26 cellular contexts compared by ENCODE assay signal in genomic region chr6:1848752-1849151, GRCh38.
"Had no signal": no experiment of that assay in that cellular context is flagged by ENCODE, and none has a peak within 500 bp of the region (broad histone marks: within the 10 kb centered on the region; RNA-seq: fewer than 3 reads in every experiment).

No MANE protein-coding gene starts in this region.

- H3K27me3 Mint-ChIP-seq: naive thymus-derived CD4-positive, alpha-beta T cell; natural killer cell treated with Interleukin-12 subunit alpha and Interleukin-12 subunit beta and Interleukin-15 and Interleukin-18, amount 100 ng/mL, for 72 hours; stimulated activated naive B cell treated with anti-CD40 and anti-IgM and Interleukin-4, amounts not matched to agents 10 μg/mL and 1 μg/mL and 100 μg/mL, for 72 hours had no signal

- H3K4me3 ChIP-seq: left ventricle myocardium inferior, lung, mucosa of descending colon, pancreas, prostate gland, skin epidermis, stomach, testis, thyroid gland, transverse colon, upper lobe of right lung had no signal

- H3K27ac ChIP-seq: left ventricle myocardium inferior, pancreas, prostate gland, skin epidermis, stomach, testis, thyroid gland, transverse colon, upper lobe of right lung had no signal

- H3K27ac Mint-ChIP-seq: naive thymus-derived CD4-positive, alpha-beta T cell; natural killer cell treated with Interleukin-12 subunit alpha and Interleukin-12 subunit beta and Interleukin-15 and Interleukin-18, amount 100 ng/mL, for 72 hours; stimulated activated naive B cell treated with anti-CD40 and anti-IgM and Interleukin-4, amounts not matched to agents 10 μg/mL and 1 μg/mL and 100 μg/mL, for 72 hours had no signal

- H3K9me3 ChIP-seq: mucosa of descending colon, pancreas, prostate gland, testis, thyroid gland, transverse colon, upper lobe of right lung had no signal

- H3K27me3 ChIP-seq: pancreas, stomach, testis, thyroid gland, transverse colon, upper lobe of right lung had no signal

- ATAC-seq: mucosa of descending colon; naive thymus-derived CD4-positive, alpha-beta T cell; natural killer cell treated with Interleukin-12 subunit alpha and Interleukin-12 subunit beta and Interleukin-15 and Interleukin-18, amount 100 ng/mL, for 72 hours; pancreas; right cardiac atrium; sciatic nerve; stimulated activated naive B cell treated with anti-CD40 and anti-IgM and Interleukin-4, amounts not matched to agents 10 μg/mL and 1 μg/mL and 100 μg/mL, for 72 hours; upper lobe of right lung had no signal

- H3K36me3 ChIP-seq: left ventricle myocardium inferior, pancreas, prostate gland, thyroid gland, transverse colon, upper lobe of right lung had no signal

- DNase-seq: hypothalamus; islet precursor cell; left ventricle myocardium inferior; mesendoderm; midbrain; mucosa of descending colon; naive thymus-derived CD4-positive, alpha-beta T cell; pancreas; posterior cingulate gyrus; retina; right cardiac atrium; stimulated activated CD4-positive, alpha-beta T cell treated with anti-CD3 and anti-CD28 coated beads, Interleukin-12 subunit alpha, Interleukin-12 subunit beta, amount 100 ng/mL, for 4 hours; stimulated activated CD4-positive, alpha-beta T cell treated with anti-CD3 and anti-CD28 coated beads, Interleukin-15, amount 100 ng/mL, for 24 hours; stimulated activated CD4-positive, alpha-beta T cell treated with anti-CD3 and anti-CD28 coated beads, Interleukin-2, amount 100 ng/mL, for 24 hours; stimulated activated CD4-positive, alpha-beta T cell treated with anti-CD3 and anti-CD28 coated beads, Interleukin-4, amount 100 ng/mL, for 1 hour; stimulated activated naive B cell treated with anti-CD40 and anti-IgM and Interleukin-4, amounts not matched to agents 10 μg/mL and 1 μg/mL and 100 μg/mL, for 72 hours; stomach; testis; thyroid gland; transverse colon; upper lobe of right lung had no signal

- H3K9me3 Mint-ChIP-seq: natural killer cell treated with Interleukin-12 subunit alpha and Interleukin-12 subunit beta and Interleukin-15 and Interleukin-18, amount 100 ng/mL, for 72 hours had no signal

- H3K36me3 Mint-ChIP-seq: natural killer cell treated with Interleukin-12 subunit alpha and Interleukin-12 subunit beta and Interleukin-15 and Interleukin-18, amount 100 ng/mL, for 72 hours had no signal

- H3K4me1 ChIP-seq: left ventricle myocardium inferior, prostate gland, testis, thyroid gland, upper lobe of right lung had no signal

- H3K4me3 Mint-ChIP-seq: naive thymus-derived CD4-positive, alpha-beta T cell; natural killer cell treated with Interleukin-12 subunit alpha and Interleukin-12 subunit beta and Interleukin-15 and Interleukin-18, amount 100 ng/mL, for 72 hours; stimulated activated naive B cell treated with anti-CD40 and anti-IgM and Interleukin-4, amounts not matched to agents 10 μg/mL and 1 μg/mL and 100 μg/mL, for 72 hours had no signal
